In genomic region chr15:72826611-72827010, GRCh38 we compare ENCODE assay signal across 25 cellular contexts.
"Had no signal": no experiment of that assay in that cellular context is flagged by ENCODE, and none has a peak within 500 bp of the region (broad histone marks: within the 10 kb centered on the region; RNA-seq: fewer than 3 reads in every experiment).

No MANE protein-coding gene starts in this region.

- H3K27ac Mint-ChIP-seq: activated CD4-positive, alpha-beta T cell treated with anti-CD3 and anti-CD28 coated beads, Interleukin-2, amount 10 ng/mL, durations not matched to agents 7 days and 5 days; activated CD8-positive, alpha-beta T cell treated with anti-CD3 and anti-CD28 coated beads, Interleukin-2, amount 10 ng/mL, durations not matched to agents 7 days and 5 days; activated naive CD4-positive, alpha-beta T cell treated with anti-CD3 and anti-CD28 coated beads, Interleukin-2, amount 10 ng/mL, durations not matched to agents 7 days and 5 days; activated naive CD8-positive, alpha-beta T cell treated with anti-CD3 and anti-CD28 coated beads for 36 hours; T-helper 2 cell treated with Interferon-gamma antibody and Interleukin-4, amounts not matched to agents 5 μg/mL and 100 μg/mL, for 36 hours had no signal

- H3K4me3 Mint-ChIP-seq: activated CD4-positive, alpha-beta T cell treated with anti-CD3 and anti-CD28 coated beads, Interleukin-2, amount 10 ng/mL, durations not matched to agents 7 days and 5 days; activated CD8-positive, alpha-beta T cell treated with anti-CD3 and anti-CD28 coated beads, Interleukin-2, amount 10 ng/mL, durations not matched to agents 7 days and 5 days; activated naive CD4-positive, alpha-beta T cell treated with anti-CD3 and anti-CD28 coated beads, Interleukin-2, amount 10 ng/mL, durations not matched to agents 7 days and 5 days; activated naive CD8-positive, alpha-beta T cell treated with anti-CD3 and anti-CD28 coated beads for 36 hours; central memory CD8-positive, alpha-beta T cell; T-helper 2 cell treated with Interferon-gamma antibody and Interleukin-4, amounts not matched to agents 5 μg/mL and 100 μg/mL, for 36 hours had no signal

- H3K4me2 ChIP-seq: PC-9 had no signal

- H2AFZ ChIP-seq: PC-9 had no signal

- H3K36me3 ChIP-seq: brain microvascular endothelial cell, cardiac muscle cell had no signal

- H3K9me3 Mint-ChIP-seq: activated CD4-positive, alpha-beta T cell treated with anti-CD3 and anti-CD28 coated beads, Interleukin-2, amount 10 ng/mL, durations not matched to agents 7 days and 5 days; activated naive CD4-positive, alpha-beta T cell treated with anti-CD3 and anti-CD28 coated beads, Interleukin-2, amount 10 ng/mL, durations not matched to agents 7 days and 5 days; activated naive CD8-positive, alpha-beta T cell treated with anti-CD3 and anti-CD28 coated beads for 36 hours; central memory CD8-positive, alpha-beta T cell; T-helper 2 cell treated with Interferon-gamma antibody and Interleukin-4, amounts not matched to agents 5 μg/mL and 100 μg/mL, for 36 hours had no signal

- ATAC-seq: activated CD8-positive, alpha-beta T cell treated with anti-CD3 and anti-CD28 coated beads, Interleukin-2, amount 10 ng/mL, durations not matched to agents 7 days and 5 days; K562 had no signal

- DNase-seq: activated CD4-positive, alpha-beta T cell treated with anti-CD3 and anti-CD28 coated beads, Interleukin-2, amount 10 ng/mL, durations not matched to agents 7 days and 5 days; activated CD4-positive, alpha-beta T cell treated with anti-CD3 and anti-CD28 coated beads, Interleukin-2, amount 50 U/mL, for 48 hours; activated CD8-positive, alpha-beta memory T cell treated with anti-CD3 and anti-CD28 coated beads, Interleukin-2, amount 50 U/mL, for 4 hours; activated CD8-positive, alpha-beta T cell treated with anti-CD3 and anti-CD28 coated beads, Interleukin-2, amount 10 ng/mL, durations not matched to agents 7 days and 5 days; activated effector memory CD4-positive, alpha-beta T cell treated with Interleukin-2 at 50 U/mL for 16 hours; activated naive CD4-positive, alpha-beta T cell treated with anti-CD3 and anti-CD28 coated beads, Interleukin-2, amount 10 ng/mL, durations not matched to agents 7 days and 5 days; activated naive CD8-positive, alpha-beta T cell treated with anti-CD3 and anti-CD28 coated beads for 36 hours; activated T-cell treated with anti-CD3 and anti-CD28 coated beads, Interleukin-2, amount 50 U/mL, for 48 hours; amniotic stem cell; aorta; brain microvascular endothelial cell; NCI-H1105; NCI-H1417 treated with DMSO at 0.1 percent for 48 hours; NCI-H1694 treated with DMSO at 0.1 percent for 48 hours; NCI-H2029; NCI-H345; NCI-H526; NCI-H748 treated with DMSO at 0.1 percent for 48 hours; PC-9; Right ventricle myocardium superior had no signal

- H3K27me3 ChIP-seq: brain microvascular endothelial cell, cardiac muscle cell had no signal

- H3K27ac ChIP-seq: brain microvascular endothelial cell, cardiac muscle cell, PC-9, RWPE1 had no signal

- H3K4me1 Mint-ChIP-seq: activated CD4-positive, alpha-beta T cell treated with anti-CD3 and anti-CD28 coated beads, Interleukin-2, amount 10 ng/mL, durations not matched to agents 7 days and 5 days; activated naive CD4-positive, alpha-beta T cell treated with anti-CD3 and anti-CD28 coated beads, Interleukin-2, amount 10 ng/mL, durations not matched to agents 7 days and 5 days; activated naive CD8-positive, alpha-beta T cell treated with anti-CD3 and anti-CD28 coated beads for 36 hours; central memory CD8-positive, alpha-beta T cell had no signal

- H3K36me3 Mint-ChIP-seq: activated naive CD4-positive, alpha-beta T cell treated with anti-CD3 and anti-CD28 coated beads, Interleukin-2, amount 10 ng/mL, durations not matched to agents 7 days and 5 days; activated naive CD8-positive, alpha-beta T cell treated with anti-CD3 and anti-CD28 coated beads for 36 hours had no signal

- H3K4me3 ChIP-seq: cardiac muscle cell, K562, PC-9 had no signal
